1 cellular context compared by ENCODE assay signal in genomic region chr3:50182533-50183099, GRCh38.
TF ChIP-seq lines count a peak whose summit lies in the region.

No MANE protein-coding gene starts in this region.

TF ChIP-seq in H1, 55 proteins besides CTCF, POLR2A, EP300 and RAD21:
- TF ChIP-seq HDAC6 (IDR thresholded peaks at IDR 0.05; ENCODE audit: low read depth, low read length) (no peak), KDM4A (IDR thresholded peaks at IDR 0.05; ENCODE audit: low read depth, low read length, severe bottlenecking) (no peak)
